In genomic region chr6:34304164-34304563, GRCh38 we compare ENCODE assay signal across 1 cellular context.
TF ChIP-seq lines count a peak whose summit lies in the region.

No MANE protein-coding gene starts in this region.

TF ChIP-seq in K562, 482 proteins besides CTCF, POLR2A, EP300 and RAD21 (continued from another document):
- TF ChIP-seq, protein P1, sequence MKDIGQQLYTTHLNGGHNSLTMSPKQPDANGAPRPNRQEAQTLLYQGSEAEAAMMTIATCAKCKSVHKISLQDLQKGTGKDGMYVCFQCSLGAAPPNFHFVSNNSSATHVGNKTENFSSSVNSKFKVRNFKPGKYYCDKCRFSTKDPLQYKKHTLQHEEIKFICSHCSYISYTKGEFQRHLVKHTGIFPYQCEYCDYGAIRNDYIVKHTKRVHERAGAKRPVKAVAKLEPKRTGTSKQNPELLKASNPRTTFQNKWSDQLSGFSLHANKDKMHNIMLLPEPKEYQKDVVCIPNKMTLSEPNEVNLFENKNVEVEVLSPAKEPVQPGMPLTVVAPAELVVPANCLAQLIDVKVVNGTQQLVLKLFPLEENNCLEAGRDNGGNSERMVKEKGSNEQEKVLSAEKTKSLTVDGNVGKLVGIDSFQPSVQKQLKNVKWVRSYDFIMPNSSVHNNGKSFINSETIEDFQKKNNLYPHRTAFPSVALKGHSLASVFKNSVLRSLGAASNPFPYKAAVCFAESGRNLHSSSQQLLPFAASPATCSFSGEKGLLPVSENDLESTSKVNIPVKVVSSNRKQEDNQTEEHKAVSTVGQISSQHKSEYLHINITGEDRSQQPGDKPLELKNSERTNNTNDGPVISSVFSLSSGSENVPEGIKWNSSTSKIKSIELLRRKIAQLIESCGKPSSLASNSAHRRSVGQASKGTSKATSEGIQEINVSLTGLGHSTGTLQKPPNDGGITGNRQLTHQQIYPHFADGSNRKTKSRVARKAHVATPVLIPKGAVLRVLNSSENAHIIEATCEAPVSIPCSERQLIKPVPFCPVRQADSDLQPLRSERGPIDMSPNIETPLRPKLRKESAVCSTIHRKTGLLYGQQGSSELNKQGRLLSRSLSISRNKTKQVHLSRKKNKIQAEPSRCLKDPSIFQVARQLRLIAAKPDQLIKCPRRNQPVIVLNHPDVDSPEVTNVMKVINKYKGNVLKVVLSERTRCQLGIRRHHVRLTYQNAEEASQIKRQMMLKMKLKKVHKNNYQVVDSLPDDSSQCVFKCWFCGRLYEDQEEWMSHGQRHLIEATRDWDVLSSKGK (CRISPR knock-in tag; IDR thresholded peaks at IDR 0.05): no peak
- TF ChIP-seq, protein P2, sequence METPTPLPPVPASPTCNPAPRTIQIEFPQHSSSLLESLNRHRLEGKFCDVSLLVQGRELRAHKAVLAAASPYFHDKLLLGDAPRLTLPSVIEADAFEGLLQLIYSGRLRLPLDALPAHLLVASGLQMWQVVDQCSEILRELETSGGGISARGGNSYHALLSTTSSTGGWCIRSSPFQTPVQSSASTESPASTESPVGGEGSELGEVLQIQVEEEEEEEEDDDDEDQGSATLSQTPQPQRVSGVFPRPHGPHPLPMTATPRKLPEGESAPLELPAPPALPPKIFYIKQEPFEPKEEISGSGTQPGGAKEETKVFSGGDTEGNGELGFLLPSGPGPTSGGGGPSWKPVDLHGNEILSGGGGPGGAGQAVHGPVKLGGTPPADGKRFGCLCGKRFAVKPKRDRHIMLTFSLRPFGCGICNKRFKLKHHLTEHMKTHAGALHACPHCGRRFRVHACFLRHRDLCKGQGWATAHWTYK (CRISPR knock-in tag; IDR thresholded peaks at IDR 0.05): no peak
- TF ChIP-seq ZFP36 (IDR thresholded peaks at IDR 0.05; ENCODE audit: low read depth, low read length, partially characterized antibody): no peak
